8 cellular contexts compared by ENCODE assay signal in genomic region chr10:89301231-89301630, GRCh38. TPM values are rescaled to one million over a fixed set of nuclear protein-coding genes. Genes with fewer than 3 reads are reported as not detected.
DNase-seq lines count a peak whose midpoint lies in the region; ATAC-seq and TF ChIP-seq lines count a peak whose summit lies in the region.

No MANE protein-coding gene starts in this region.

- intact Hi-C loops in Panc1 (cut with micrococcal nuclease; ENCODE audit: unreplicated experiment) = no loop called here

- no peaks in the 10 kb centered on the region for H3K27me3 ChIP-seq in BE2C
- no peaks in the 10 kb centered on the region for H3K27me3 ChIP-seq in Panc1 (ENCODE audit: control insufficient read depth, insufficient read depth, low read length)
- H3K27me3 ChIP-seq in muscle layer of duodenum (ENCODE audit: low read depth, low read length) = no peaks in the 10 kb centered on the region

- TF ChIP-seq CTCF in BE2C (IDR thresholded peaks at IDR 0.05; ENCODE audit: low read depth, low read length) (no peak), Panc1 (IDR thresholded peaks at IDR 0.05) (no peak)

- H3K9me3 ChIP-seq in BE2C = no peaks in the 10 kb centered on the region; the same call in 1 of the 2 replicates
- peaks cover 4% of the 10 kb centered on the region; the same call in 1 of the 2 replicates for H3K9me3 ChIP-seq in Panc1 (ENCODE audit: control insufficient read depth, insufficient read depth, low read depth, low read length)
- no peaks in the 10 kb centered on the region for H3K9me3 ChIP-seq in muscle layer of duodenum (ENCODE audit: control insufficient read depth in 1 of 2, low read length in 2 of 2)

- H3K4me1 ChIP-seq in BE2C = peaks cover 4% of the 10 kb centered on the region; the same call in 1 of the 2 replicates
- peaks cover 19% of the 10 kb centered on the region for H3K4me1 ChIP-seq in Panc1 (ENCODE audit: control insufficient read depth, insufficient read depth, low read length)
- H3K4me1 ChIP-seq in muscle layer of duodenum (ENCODE audit: control insufficient read depth in 1 of 2, insufficient read depth in 2 of 2, low read length in 2 of 2) = peaks cover 10 to 28% of the 10 kb centered on the region in 2 donors

- H3K27ac ChIP-seq in Panc1 (ENCODE audit: low read length) = peak overlapping the region; percentile 90
- peak overlapping the region; percentile 94 for H3K27ac ChIP-seq in muscle layer of duodenum (ENCODE audit: low read length)

- DNase-seq in BE2C (no peak), Panc1 (ENCODE audit: low read depth, low spot score) (no peak), dermis blood vessel endothelial cell (peak; percentile 40), cerebellum (ENCODE audit: low spot score) (no peak), NCI-H510A (lab: John Stamatoyannopoulos, UW) (no peak)

- H3K4me3 ChIP-seq in BE2C (ENCODE audit: low read depth, low read length) (peak overlapping the region; percentile 48), Panc1 (ENCODE audit: low read depth in 2 of 2, low read length in 2 of 2) (peak overlapping the region; percentile 50 to 63), muscle layer of duodenum (ENCODE audit: low read depth in 1 of 2, low read length in 2 of 2) (peak overlapping the region; percentile 58 to 85)

- ATAC-seq in GM19438 (IDR thresholded peaks at IDR 0.05; ENCODE audit: low read depth, unreplicated experiment) = peak; percentile 23
- ATAC-seq in Panc1 = peak; percentile 66
- ATAC-seq in GM18870 (IDR thresholded peaks at IDR 0.05; ENCODE audit: unreplicated experiment) = no peak

- POLR2A ChIA-PET in Panc1 (lab: Charles Lee) = no interaction called here

- H3K36me3 ChIP-seq in BE2C (no peaks in the 10 kb centered on the region), Panc1 (ENCODE audit: control insufficient read depth, insufficient read depth, low read length) (no peaks in the 10 kb centered on the region), muscle layer of duodenum (ENCODE audit: control insufficient read depth in 1 of 2, insufficient read depth in 2 of 2, low read length in 2 of 2) (peaks cover 3% of the 10 kb centered on the region in 2 donors)

- in situ Hi-C loops in Panc1 (cut with HindIII; ENCODE audit: low pct_unique_long_range_greater_than_20kb, low sequenced_read_pairs) = no loop called here

- CTCF ChIA-PET in Panc1 (lab: Charles Lee) = no interaction called here

- BruUV-seq in Panc1 (replicated peaks; lab: Mats Ljungman, UMichigan) = no TSS peak

RNA-seq across cellular contexts. Expression of gene IFIT2, which starts 0.6 kb away (rescaled TPM):
- 4.3 TPM for polyA plus RNA-seq in BE2C (2012; ENCODE audit: insufficient read depth, insufficient read length, low read depth)
- total RNA-seq in Panc1 (2021; ENCODE audit: unreplicated experiment) (31.6 TPM), dermis blood vessel endothelial cell (9.6 and 23.7 TPM in 2 replicates), cerebellum (3.4 TPM)
- 6.9 TPM for polyA plus RNA-seq in Panc1 (2012; ENCODE audit: insufficient read length)

RNA-seq across cellular contexts. Expression of gene IFIT3, which starts 26.6 kb away (rescaled TPM):
- polyA plus RNA-seq in BE2C (2012; ENCODE audit: insufficient read depth, insufficient read length, low read depth) = 0.71 TPM
- total RNA-seq in Panc1 (2021; ENCODE audit: unreplicated experiment) (29.8 TPM), dermis blood vessel endothelial cell (14.1 and 14.3 TPM in 2 replicates), cerebellum (2.4 TPM)
- polyA plus RNA-seq in Panc1 (2012; ENCODE audit: insufficient read length) = 5.2 TPM

RNA-seq across cellular contexts. Expression of gene LIPA, which starts 49.7 kb away (rescaled TPM):
- polyA plus RNA-seq in BE2C (2012; ENCODE audit: insufficient read depth, insufficient read length, low read depth) = 49.2 TPM
- total RNA-seq in Panc1 (2021; ENCODE audit: unreplicated experiment) (172 TPM), dermis blood vessel endothelial cell (86.2 and 101 TPM in 2 replicates), cerebellum (36.4 TPM)
- 69.3 TPM for polyA plus RNA-seq in Panc1 (2012; ENCODE audit: insufficient read length)
